16 cellular contexts compared by ENCODE assay signal in genomic region chr3:36475593-36475992, GRCh38.
A peak's percentile ranks its signal among the peaks of the same experiment; 100 is the strongest.
DNase-seq lines count a peak whose midpoint lies in the region; ATAC-seq and TF ChIP-seq lines count a peak whose summit lies in the region.
"Had no signal": no experiment of that assay in that cellular context is flagged by ENCODE, and none has a peak within 500 bp of the region (broad histone marks: within the 10 kb centered on the region; RNA-seq: fewer than 3 reads in every experiment).

No MANE protein-coding gene starts in this region.

- H3K27me3 ChIP-seq in cardiac muscle cell (no peaks in the 10 kb centered on the region), upper lobe of right lung (no peaks in the 10 kb centered on the region)

- TF ChIP-seq CTCF in cardiac muscle cell (IDR thresholded peaks at IDR 0.05; ENCODE audit: low read depth, low read length) (no peak), neural crest cell (conservative IDR thresholded peaks at IDR 0.05) (no peak), upper lobe of right lung (IDR thresholded peaks at IDR 0.05) (no peak)

- H3K9me3 Mint-ChIP-seq in neural crest cell: peaks cover 7% of the 10 kb centered on the region
- H3K9me3 Mint-ChIP-seq: CD4-positive, alpha-beta T cell had no signal

- no peaks in the 10 kb centered on the region for H3K36me3 Mint-ChIP-seq in neural crest cell (ENCODE audit: low read depth)

- intact Hi-C loops in left cardiac atrium (cut with DNase I) (no loop called here), upper lobe of right lung (cut with DNase I) (no loop called here)

- H3K4me3 ChIP-seq in cardiac muscle cell (no peak overlapping the region), upper lobe of right lung (no peak overlapping the region)
- H3K4me3 ChIP-seq: A549 had no signal

- H3K27ac Mint-ChIP-seq in neural crest cell (ENCODE audit: unreplicated experiment): peak overlapping the region; percentile 35
- H3K27ac Mint-ChIP-seq: CD4-positive, alpha-beta T cell had no signal

- ATAC-seq in left cardiac atrium (no peak), upper lobe of right lung (peak; percentile 73)
- ATAC-seq: A549, HepG2 had no signal

- DNase-seq in cardiac muscle cell (ENCODE audit: low read depth in 1 of 2, low spot score in 1 of 2) (peak in 1 of 2 donors; percentile 24), left cardiac atrium (no peak), neural crest cell (ENCODE audit: low read depth, low spot score) (no peak), upper lobe of right lung (no peak), OCI-M2 (lab: John Stamatoyannopoulos, UW; ENCODE audit: unreplicated experiment) (no peak), SW 1271 (lab: John Stamatoyannopoulos, UW) (no peak)
- no peak for DNase-seq in activated CD4-positive, alpha-beta T cell treated with anti-CD3 and anti-CD28 coated beads for 48 hours
- DNase-seq: AML-193; Caco-2; CD4-positive, alpha-beta T cell; GDM1; H9 had no signal

- H3K27me3 Mint-ChIP-seq in neural crest cell (ENCODE audit: low read depth): no peaks in the 10 kb centered on the region

- H3K4me1 ChIP-seq in cardiac muscle cell (ENCODE audit: low read depth) (peaks cover 12% of the 10 kb centered on the region), upper lobe of right lung (no peaks in the 10 kb centered on the region)
- H3K4me1 ChIP-seq: A549, Caco-2 had no signal

- H3K36me3 ChIP-seq in cardiac muscle cell (no peaks in the 10 kb centered on the region), upper lobe of right lung (no peaks in the 10 kb centered on the region)

- no peak overlapping the region for H3K4me3 Mint-ChIP-seq in neural crest cell
- H3K4me3 Mint-ChIP-seq: CD4-positive, alpha-beta T cell; H9 had no signal

- no peaks in the 10 kb centered on the region for H3K4me1 Mint-ChIP-seq in neural crest cell
- H3K4me1 Mint-ChIP-seq: H9 had no signal

- H3K9me3 ChIP-seq in cardiac muscle cell (ENCODE audit: low read depth) (no peaks in the 10 kb centered on the region), upper lobe of right lung (no peaks in the 10 kb centered on the region)
- H3K9me3 ChIP-seq: Caco-2 had no signal

- H3K27ac ChIP-seq in cardiac muscle cell (peak overlapping the region; percentile 56), upper lobe of right lung (no peak overlapping the region)
- H3K27ac ChIP-seq: 22Rv1, A549, C4-2B had no signal
